28 cellular contexts compared by ENCODE assay signal in the genomic region with DNA sequence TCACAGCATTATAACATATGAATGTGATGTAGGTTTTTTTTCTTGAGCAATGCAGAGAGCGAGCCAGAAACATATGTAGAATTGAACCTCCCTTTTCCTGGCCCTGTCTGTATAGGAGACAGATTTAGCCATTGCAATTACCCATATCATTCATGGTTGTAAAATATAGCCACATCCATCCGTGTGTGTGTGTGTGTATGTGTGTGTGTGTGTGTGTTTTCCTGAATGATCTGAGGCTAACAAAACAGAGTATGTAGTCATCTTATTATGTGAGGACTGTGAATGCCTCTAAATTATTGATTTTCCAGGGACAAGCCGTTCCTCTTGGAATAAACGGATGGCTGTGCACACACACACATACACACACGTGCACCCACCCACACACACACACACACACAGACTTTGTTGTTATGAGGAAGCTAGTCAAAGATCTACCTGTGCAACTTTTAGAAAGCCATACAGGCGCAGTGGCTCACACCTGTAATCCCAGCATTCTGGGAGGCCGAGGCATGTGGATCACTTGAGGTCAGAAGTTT.
"Had no signal": no experiment of that assay in that cellular context is flagged by ENCODE, and none has a peak within 500 bp of the region (broad histone marks: within the 10 kb centered on the region; RNA-seq: fewer than 3 reads in every experiment).

No MANE protein-coding gene starts in this region.

- H3K4me3 ChIP-seq: esophagus squamous epithelium, heart right ventricle, left lung, lower lobe of right lung, pancreas, psoas muscle, right atrium auricular region, suprapubic skin, tibial artery had no signal

- H3K4me1 ChIP-seq: esophagus squamous epithelium, heart right ventricle, left lung, lower lobe of right lung, pancreas, psoas muscle, right atrium auricular region, tibial artery had no signal

- H3K27ac ChIP-seq: epithelial cell of prostate, esophagus squamous epithelium, heart right ventricle, left lung, lower lobe of right lung, pancreas, psoas muscle, right atrium auricular region, suprapubic skin, tibial artery had no signal

- H3K36me3 ChIP-seq: esophagus squamous epithelium, heart right ventricle, left lung, lower lobe of right lung, pancreas, right atrium auricular region, suprapubic skin, tibial artery had no signal

- H3K9me3 ChIP-seq: heart right ventricle, lower lobe of right lung, pancreas, psoas muscle, right atrium auricular region, suprapubic skin, tibial artery had no signal

- FAIRE-seq: bronchial epithelial cell, endometrium, pancreas had no signal

- H3K27me3 ChIP-seq: pancreas, right atrium auricular region had no signal

- ATAC-seq: activated T-cell treated with anti-CD3 and anti-CD28 coated beads, Interleukin-2, amount 50 U/mL, for 4 hours; heart right ventricle; left lung; lower lobe of right lung; psoas muscle; T-helper 17 cell; WTC11 had no signal

- DNase-seq: activated CD4-positive, alpha-beta T cell treated with anti-CD3 and anti-CD28 coated beads for 1 hour; activated CD4-positive, alpha-beta T cell treated with anti-CD3 and anti-CD28 coated beads, Interleukin-2, amount 50 U/mL, for 1 hour; activated gamma-delta T cell treated with Interleukin-2 at 50 U/mL for 16 hours; activated naive CD8-positive, alpha-beta T cell treated with anti-CD3 and anti-CD28 coated beads, Interleukin-2, amount 50 U/mL, for 24 hours; activated T-cell treated with anti-CD3 and anti-CD28 coated beads, Interleukin-2, amount 50 U/mL, for 4 hours; dermis blood vessel endothelial cell; effector CD4-positive, alpha-beta T cell; esophagus squamous epithelium; foreskin melanocyte; heart right ventricle; left lung; lower lobe of right lung; mesenchymal stem cell; nucleus accumbens; pancreas; psoas muscle; stimulated activated CD4-positive, alpha-beta T cell treated with anti-CD3 and anti-CD28 coated beads, Interleukin-15, amount 100 ng/mL, for 24 hours; stimulated activated CD4-positive, alpha-beta T cell treated with anti-CD3 and anti-CD28 coated beads, Interleukin-2, amount 100 ng/mL, for 24 hours; stimulated activated naive CD4-positive, alpha-beta T cell; T-helper 17 cell; T1000; tibial artery had no signal
